Comparison of ENCODE assay signal across 1 cellular context in genomic region chr5:150700600-150701377, GRCh38.
A peak's percentile ranks its signal among the peaks of the same experiment; 100 is the strongest.
TF ChIP-seq lines count a peak whose summit lies in the region.

Gene RBM22, minus strand, starts transcription at chr5:150701062. Its CDS starts 77 bp downstream, at chr5:150700985.

TF ChIP-seq in HEK293, 187 proteins besides CTCF, POLR2A, EP300 and RAD21 (continued from another document and continues in another):
- TF ChIP-seq ZNF488 (tag by site-specific recombination; IDR thresholded peaks at IDR 0.05): no peak
- TF ChIP-seq ZNF362 (tag by site-specific recombination; IDR thresholded peaks at IDR 0.05): no peak
- TF ChIP-seq HIC1 (tag by site-specific recombination; IDR thresholded peaks at IDR 0.05): no peak
- TF ChIP-seq ZNF654 (tag by site-specific recombination; IDR thresholded peaks at IDR 0.05; ENCODE audit: low read depth): no peak
- TF ChIP-seq ZNF707 (tag by site-specific recombination; IDR thresholded peaks at IDR 0.05): no peak
- TF ChIP-seq MEIS1 (CRISPR knock-in tag; IDR thresholded peaks at IDR 0.05; ENCODE audit: borderline replicate concordance): no peak
- TF ChIP-seq ZNF449 (tag by site-specific recombination; IDR thresholded peaks at IDR 0.05): 0 out of 2 replicates have a peak, but pooled peaks have one; percentile 35
- TF ChIP-seq ZNF747 (tag by site-specific recombination; IDR thresholded peaks at IDR 0.05): no peak
- TF ChIP-seq ZNF510 (tag by site-specific recombination; IDR thresholded peaks at IDR 0.05; ENCODE audit: insufficient replicate concordance): no peak
- peak; percentile 83 for TF ChIP-seq ZNF394 (tag by site-specific recombination; IDR thresholded peaks at IDR 0.05; ENCODE audit: borderline replicate concordance)
- 0 out of 2 replicates have a peak, but pooled peaks have one; percentile 44 for TF ChIP-seq TRIM28 (IDR thresholded peaks at IDR 0.05; ENCODE audit: borderline replicate concordance, low read length)
- no peak; the same call in 1 of the 2 replicates for TF ChIP-seq MZF1 (tag by site-specific recombination; IDR thresholded peaks at IDR 0.05; ENCODE audit: borderline replicate concordance)
- TF ChIP-seq IKZF3 (tag by site-specific recombination; IDR thresholded peaks at IDR 0.05): peak; percentile 66
- no peak for TF ChIP-seq TSHZ1 (tag by site-specific recombination; IDR thresholded peaks at IDR 0.05; ENCODE audit: borderline replicate concordance)
- peak; percentile 99 for TF ChIP-seq ZNF335 (tag by site-specific recombination; conservative IDR thresholded peaks at IDR 0.05)
- TF ChIP-seq ZNF626 (tag by site-specific recombination; IDR thresholded peaks at IDR 0.05): no peak
- no peak for TF ChIP-seq ZSCAN23 (tag by site-specific recombination; IDR thresholded peaks at IDR 0.05)
- no peak for TF ChIP-seq ZNF248 (tag by site-specific recombination; IDR thresholded peaks at IDR 0.05)
- no peak for TF ChIP-seq ZNF426 (tag by site-specific recombination; IDR thresholded peaks at IDR 0.05)
- no peak for TF ChIP-seq ZNF10 (tag by site-specific recombination; IDR thresholded peaks at IDR 0.05)
- no peak for TF ChIP-seq ZNF416 (tag by site-specific recombination; IDR thresholded peaks at IDR 0.05)
- TF ChIP-seq ZNF76 (tag by site-specific recombination; IDR thresholded peaks at IDR 0.05; ENCODE audit: borderline replicate concordance, low read depth): peak; percentile 92
- peak; percentile 21; the same call in 1 of the 2 replicates for TF ChIP-seq PRDM10 (tag by site-specific recombination; IDR thresholded peaks at IDR 0.05)
- TF ChIP-seq PATZ1 (tag by site-specific recombination; IDR thresholded peaks at IDR 0.05): peak; percentile 58
- 0 out of 2 replicates have a peak, but pooled peaks have one; percentile 23 for TF ChIP-seq PRDM4 (tag by site-specific recombination; IDR thresholded peaks at IDR 0.05)
- no peak for TF ChIP-seq ZNF548 (tag by site-specific recombination; IDR thresholded peaks at IDR 0.05)
- peak; percentile 58; the same call in 1 of the 2 replicates for TF ChIP-seq REPIN1 (tag by site-specific recombination; IDR thresholded peaks at IDR 0.05; ENCODE audit: low read depth)
- TF ChIP-seq ZNF341 (tag by site-specific recombination; IDR thresholded peaks at IDR 0.05; ENCODE audit: low read depth): peak; percentile 58; the same call in 1 of the 2 replicates
- peak; percentile 69 for TF ChIP-seq ZNF610 (tag by site-specific recombination; IDR thresholded peaks at IDR 0.05; ENCODE audit: borderline replicate concordance)
- no peak for TF ChIP-seq ZNF621 (tag by site-specific recombination; IDR thresholded peaks at IDR 0.05)
- no peak for TF ChIP-seq ZNF777 (tag by site-specific recombination; IDR thresholded peaks at IDR 0.05; ENCODE audit: borderline replicate concordance)
- TF ChIP-seq ZBTB21 (tag by site-specific recombination; IDR thresholded peaks at IDR 0.05): peak; percentile 94
- TF ChIP-seq ZNF571 (tag by site-specific recombination; IDR thresholded peaks at IDR 0.05): no peak
- peak; percentile 32; the same call in 1 of the 2 replicates for TF ChIP-seq ZFHX2 (tag by site-specific recombination; conservative IDR thresholded peaks at IDR 0.05)
- no peak for TF ChIP-seq RBAK (tag by site-specific recombination; IDR thresholded peaks at IDR 0.05)
- no peak for TF ChIP-seq ZNF148 (tag by site-specific recombination; IDR thresholded peaks at IDR 0.05; ENCODE audit: borderline replicate concordance)
